31 cellular contexts compared by ENCODE assay signal in the genomic region with DNA sequence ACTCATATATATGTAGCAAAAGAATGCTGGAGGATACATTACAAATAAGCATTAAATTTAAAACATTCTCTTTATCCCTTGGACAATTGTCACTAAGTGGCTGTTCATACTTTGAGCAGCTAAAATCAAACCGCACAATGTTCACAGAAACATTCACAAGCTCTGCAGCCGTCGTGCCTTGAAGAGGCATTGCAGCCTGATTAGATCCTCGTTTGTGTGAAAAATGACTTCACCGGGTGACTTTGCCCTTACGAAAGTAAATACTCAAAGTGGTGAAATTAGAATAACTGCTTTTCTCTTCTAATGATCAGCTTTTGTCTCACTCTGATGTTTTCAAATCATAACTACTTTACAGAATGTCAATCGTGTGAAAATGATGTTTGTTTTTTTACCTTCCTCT.
"Had no signal": no experiment of that assay in that cellular context is flagged by ENCODE, and none has a peak within 500 bp of the region (broad histone marks: within the 10 kb centered on the region; RNA-seq: fewer than 3 reads in every experiment).

No MANE protein-coding gene starts in this region.

- H3K36me3 Mint-ChIP-seq: activated naive CD8-positive, alpha-beta T cell had no signal

- H3K9me3 ChIP-seq: body of pancreas, esophagus muscularis mucosa, gastrocnemius medialis, heart left ventricle had no signal

- ATAC-seq: activated CD8-positive, alpha-beta T cell treated with anti-CD3 and anti-CD28 coated beads for 36 hours; activated T-cell treated with anti-CD3 and anti-CD28 coated beads, Interleukin-2, amount 50 U/mL, for 4 hours; activated T-helper 17 cell treated with anti-CD3 and anti-CD28 coated beads, Interleukin-2, amount 50 U/mL, for 72 hours; body of pancreas; effector memory CD8-positive, alpha-beta T cell; foreskin keratinocyte; gastrocnemius medialis; heart left ventricle had no signal

- H3K36me3 ChIP-seq: esophagus muscularis mucosa, gastrocnemius medialis, heart left ventricle had no signal

- H3K27me3 Mint-ChIP-seq: activated CD8-positive, alpha-beta T cell treated with anti-CD3 and anti-CD28 coated beads for 36 hours; activated naive CD8-positive, alpha-beta T cell; activated T-helper 17 cell treated with anti-CD3 and anti-CD28 coated beads, Interleukin-2, amount 50 U/mL, for 72 hours; effector memory CD8-positive, alpha-beta T cell had no signal

- H3K27ac ChIP-seq: body of pancreas, esophagus muscularis mucosa, foreskin keratinocyte, gastrocnemius medialis, heart left ventricle had no signal

- FAIRE-seq: astrocyte, colon had no signal

- H3K4me1 Mint-ChIP-seq: activated T-helper 17 cell treated with anti-CD3 and anti-CD28 coated beads, Interleukin-2, amount 50 U/mL, for 72 hours had no signal

- H3K4me3 ChIP-seq: body of pancreas, esophagus muscularis mucosa, gastrocnemius medialis, heart left ventricle had no signal

- H3K27me3 ChIP-seq: body of pancreas, esophagus muscularis mucosa, foreskin keratinocyte, gastrocnemius medialis, heart left ventricle had no signal

- H3K9me3 Mint-ChIP-seq: activated CD8-positive, alpha-beta T cell treated with anti-CD3 and anti-CD28 coated beads for 36 hours; activated T-cell treated with anti-CD3 and anti-CD28 coated beads, Interleukin-2, amount 50 U/mL, for 4 hours; effector memory CD8-positive, alpha-beta T cell had no signal

- DNase-seq: activated CD4-positive, alpha-beta T cell treated with anti-CD3 and anti-CD28 coated beads for 1 hour; activated CD4-positive, alpha-beta T cell treated with anti-CD3 and anti-CD28 coated beads for 4 hours; activated CD4-positive, alpha-beta T cell treated with anti-CD3 and anti-CD28 coated beads, Interleukin-2, amount 50 U/mL, for 1 hour; activated CD4-positive, alpha-beta T cell treated with anti-CD3 and anti-CD28 coated beads, Interleukin-2, amount 50 U/mL, for 48 hours; activated CD4-positive, CD25-positive, alpha-beta regulatory T cell; activated CD8-positive, alpha-beta memory T cell treated with anti-CD3 and anti-CD28 coated beads for 24 hours; activated CD8-positive, alpha-beta T cell treated with anti-CD3 and anti-CD28 coated beads for 36 hours; activated effector memory CD4-positive, alpha-beta T cell treated with Interleukin-2 at 50 U/mL for 16 hours; activated gamma-delta T cell treated with Interleukin-2 at 50 U/mL for 16 hours; activated naive CD4-positive, alpha-beta T cell treated with anti-CD3 and anti-CD28 coated beads, Interleukin-2, amount 50 U/mL, for 16 hours; activated naive CD4-positive, alpha-beta T cell treated with Interleukin-2 at 50 U/mL for 16 hours; activated T-cell treated with anti-CD3 and anti-CD28 coated beads, Interleukin-2, amount 50 U/mL, for 4 hours; amniotic stem cell; anterior cingulate cortex; body of pancreas; caudate nucleus; cortex of kidney; dermis blood vessel endothelial cell; effector CD4-positive, alpha-beta T cell; effector memory CD8-positive, alpha-beta T cell; erythroblast; foreskin keratinocyte; gastrocnemius medialis; glutamatergic neuron; heart left ventricle; T-helper 2 cell had no signal

- H3K4me3 Mint-ChIP-seq: activated CD8-positive, alpha-beta T cell treated with anti-CD3 and anti-CD28 coated beads for 36 hours; activated naive CD8-positive, alpha-beta T cell; activated T-cell treated with anti-CD3 and anti-CD28 coated beads, Interleukin-2, amount 50 U/mL, for 4 hours; activated T-helper 17 cell treated with anti-CD3 and anti-CD28 coated beads, Interleukin-2, amount 50 U/mL, for 72 hours; effector memory CD8-positive, alpha-beta T cell had no signal

- H3K4me1 ChIP-seq: foreskin keratinocyte, gastrocnemius medialis had no signal

- H3K27ac Mint-ChIP-seq: activated CD8-positive, alpha-beta T cell treated with anti-CD3 and anti-CD28 coated beads for 36 hours; activated naive CD8-positive, alpha-beta T cell; activated T-helper 17 cell treated with anti-CD3 and anti-CD28 coated beads, Interleukin-2, amount 50 U/mL, for 72 hours; effector memory CD8-positive, alpha-beta T cell had no signal
